8 cellular contexts compared by ENCODE assay signal in genomic region chr1:24199291-24199900, GRCh38. TPM values are rescaled to one million over a fixed set of nuclear protein-coding genes. Genes with fewer than 3 reads are reported as not detected.
DNase-seq lines count a peak whose midpoint lies in the region; ATAC-seq and TF ChIP-seq lines count a peak whose summit lies in the region.

No MANE protein-coding gene starts in this region.

- peak; percentile 84 for TF ChIP-seq CTCF in GM13977 (IDR thresholded peaks at IDR 0.05; ENCODE audit: extremely low read depth, insufficient read depth, missing control alignments)

- DNase-seq in ACHN (peak; percentile 56), GM13977 (ENCODE audit: low spot score) (peak; percentile 77), NCI-H345 treated with DMSO at 0.1 percent for 48 hours (lab: John Stamatoyannopoulos, UW; ENCODE audit: unreplicated experiment) (peak; percentile 44), dermis blood vessel endothelial cell (peak; percentile 71), medulla oblongata (ENCODE audit: extremely low spot score) (peak; percentile 78)
- peak; percentile 78 for DNase-seq in activated CD4-positive, alpha-beta T cell treated with anti-CD3 and anti-CD28 coated beads, Interleukin-2, amount 50 U/mL, for 1 hour
- DNase-seq in stimulated activated CD8-positive, alpha-beta memory T cell treated with anti-CD3 and anti-CD28 coated beads, Interleukin-15, amount 100 ng/mL, for 1 hour (ENCODE audit: low read depth), result peak; percentile 48

- ATAC-seq in HG02642 (IDR thresholded peaks at IDR 0.05; ENCODE audit: poor library complexity, unreplicated experiment), result no peak

- in situ Hi-C loops in ACHN (cut with HindIII; ENCODE audit: low pct_ligation_motif_present, low pct_unique_long_range_greater_than_20kb, low sequenced_read_pairs), result loop anchor here (10.0 kb wide), 1 partner anchor 435 kb away; no protein-coding TSS in a partner anchor
- in situ Hi-C loops in GM13977 (cut with MboI; ENCODE audit: low pct_unique_long_range_greater_than_20kb, low sequenced_read_pairs, unreplicated experiment), result no loop called here

RNA-seq across cellular contexts. Expression of gene IFNLR1, which starts 12.3 kb away (rescaled TPM):
- total RNA-seq in dermis blood vessel endothelial cell, result under 0.01 and 0.05 TPM in 2 replicates

RNA-seq across cellular contexts. Expression of gene IL22RA1, which starts 56.5 kb away (rescaled TPM):
- total RNA-seq in dermis blood vessel endothelial cell, result not detected in 2 replicates
